ENCODE assay signal across 17 cellular contexts in the genomic region with DNA sequence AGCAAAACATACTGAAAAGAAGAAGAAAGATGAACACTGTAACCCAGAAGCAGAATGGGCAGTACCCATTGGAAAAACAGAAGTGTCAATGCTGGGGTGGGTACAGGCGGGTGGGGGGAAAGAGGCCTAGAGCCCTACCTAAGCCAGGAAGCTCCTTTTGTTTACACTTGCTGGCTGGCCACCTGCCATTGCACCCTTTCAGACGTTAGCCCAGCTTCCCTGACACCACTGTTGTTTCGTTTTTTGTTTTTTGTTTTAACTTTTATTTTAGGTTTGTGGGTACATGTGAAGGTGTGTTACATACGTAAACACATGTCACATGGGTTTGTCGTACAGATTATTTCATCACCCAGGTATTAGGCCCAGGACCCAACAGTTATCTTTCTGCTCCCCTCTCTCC. TPM values are rescaled to one million over a fixed set of nuclear protein-coding genes. Genes with fewer than 3 reads are reported as not detected.
DNase-seq lines count a peak whose midpoint lies in the region; ATAC-seq, FAIRE-seq and TF ChIP-seq lines count a peak whose summit lies in the region.
"Had no signal": no experiment of that assay in that cellular context is flagged by ENCODE, and none has a peak within 500 bp of the region (broad histone marks: within the 10 kb centered on the region; RNA-seq: fewer than 3 reads in every experiment).

No MANE protein-coding gene starts in this region.

- H3K27ac ChIP-seq in CD4-positive, CD25-positive, alpha-beta regulatory T cell (ENCODE audit: insufficient read depth, low read length, poor library complexity, severe bottlenecking) = peak overlapping the region; percentile 23
- H3K27ac ChIP-seq: cardiac muscle cell had no signal

- H3K4me3 Mint-ChIP-seq in CD4-positive, CD25-positive, alpha-beta regulatory T cell = no peak overlapping the region
- no peak overlapping the region for H3K4me3 Mint-ChIP-seq in glutamatergic neuron (ENCODE audit: unreplicated experiment)
- H3K4me3 Mint-ChIP-seq: activated naive CD8-positive, alpha-beta T cell treated with anti-CD3 and anti-CD28 coated beads, Interleukin-2, amount 10 ng/mL, durations not matched to agents 7 days and 5 days; HFFc6; naive thymus-derived CD8-positive, alpha-beta T cell had no signal

- no peaks in the 10 kb centered on the region for H3K36me3 ChIP-seq in CD4-positive, CD25-positive, alpha-beta regulatory T cell (ENCODE audit: control insufficient read depth, insufficient read depth, low read length)
- H3K36me3 ChIP-seq: cardiac muscle cell had no signal

- DNase-seq in CD4-positive, CD25-positive, alpha-beta regulatory T cell = peak in 2 of 3 donors; percentile 22 to 28
- DNase-seq in GM12892 (ENCODE audit: insufficient read length) (no peak), NCI-H748 (lab: John Stamatoyannopoulos, UW; ENCODE audit: unreplicated experiment) (peak; percentile 85), left lobe of liver (ENCODE audit: low spot score) (no peak), NCI-H1694 (lab: John Stamatoyannopoulos, UW) (no peak), glutamatergic neuron (no peak)
- DNase-seq: activated naive CD8-positive, alpha-beta T cell treated with anti-CD3 and anti-CD28 coated beads, Interleukin-2, amount 10 ng/mL, durations not matched to agents 7 days and 5 days; activated T-cell treated with anti-CD3 and anti-CD28 coated beads, Interleukin-2, amount 50 U/mL, for 1 hour; effector CD8-positive, alpha-beta T cell; HFFc6; naive thymus-derived CD8-positive, alpha-beta T cell; NCI-H187 treated with DMSO at 0.1 percent for 48 hours had no signal

- TF ChIP-seq POLR2A in GM12892 (IDR thresholded peaks at IDR 0.05; ENCODE audit: low read depth, low read length) = no peak

- H3K9me3 Mint-ChIP-seq in CD4-positive, CD25-positive, alpha-beta regulatory T cell = no peaks in the 10 kb centered on the region
- peaks cover 2% of the 10 kb centered on the region for H3K9me3 Mint-ChIP-seq in glutamatergic neuron (ENCODE audit: unreplicated experiment)
- H3K9me3 Mint-ChIP-seq: activated naive CD8-positive, alpha-beta T cell treated with anti-CD3 and anti-CD28 coated beads, Interleukin-2, amount 10 ng/mL, durations not matched to agents 7 days and 5 days; HFFc6; naive thymus-derived CD8-positive, alpha-beta T cell had no signal

- no peaks in the 10 kb centered on the region for H3K9me3 ChIP-seq in CD4-positive, CD25-positive, alpha-beta regulatory T cell (ENCODE audit: control insufficient read depth in 2 of 2, low read length in 2 of 2)

- H3K27ac Mint-ChIP-seq in CD4-positive, CD25-positive, alpha-beta regulatory T cell = peak overlapping the region in 1 of 3 donors; percentile 61
- H3K27ac Mint-ChIP-seq in glutamatergic neuron (ENCODE audit: unreplicated experiment) = no peak overlapping the region
- H3K27ac Mint-ChIP-seq: activated naive CD8-positive, alpha-beta T cell treated with anti-CD3 and anti-CD28 coated beads, Interleukin-2, amount 10 ng/mL, durations not matched to agents 7 days and 5 days; HFFc6; naive thymus-derived CD8-positive, alpha-beta T cell had no signal

- peak; percentile 15 to 40 for ATAC-seq in CD4-positive, CD25-positive, alpha-beta regulatory T cell (ENCODE audit: low read depth in 2 of 2)
- ATAC-seq in left lobe of liver (peak; percentile 51), HG03354 (IDR thresholded peaks at IDR 0.05; ENCODE audit: poor library complexity, severe bottlenecking, unreplicated experiment) (no peak), GM21447 (IDR thresholded peaks at IDR 0.05; ENCODE audit: unreplicated experiment) (no peak)
- ATAC-seq: naive thymus-derived CD8-positive, alpha-beta T cell had no signal

- peak; percentile 27 for FAIRE-seq in GM12892 (lab: Jason Lieb, UNC)
- FAIRE-seq: D721Med, GM19239 had no signal

- H3K4me1 Mint-ChIP-seq in CD4-positive, CD25-positive, alpha-beta regulatory T cell = peaks cover 0 to 2% (median 0%) of the 10 kb centered on the region in 4 donors
- no peaks in the 10 kb centered on the region for H3K4me1 Mint-ChIP-seq in glutamatergic neuron (ENCODE audit: low read depth, unreplicated experiment)
- H3K4me1 Mint-ChIP-seq: naive thymus-derived CD8-positive, alpha-beta T cell had no signal

- no peaks in the 10 kb centered on the region for H3K36me3 Mint-ChIP-seq in CD4-positive, CD25-positive, alpha-beta regulatory T cell
- no peaks in the 10 kb centered on the region for H3K36me3 Mint-ChIP-seq in glutamatergic neuron (ENCODE audit: unreplicated experiment)
- H3K36me3 Mint-ChIP-seq: activated naive CD8-positive, alpha-beta T cell treated with anti-CD3 and anti-CD28 coated beads, Interleukin-2, amount 10 ng/mL, durations not matched to agents 7 days and 5 days; naive thymus-derived CD8-positive, alpha-beta T cell had no signal

- TF ChIP-seq CTCF in glutamatergic neuron (IDR thresholded peaks at IDR 0.05; ENCODE audit: partially characterized antibody, unreplicated experiment) = no peak

- no peaks in the 10 kb centered on the region for H3K27me3 Mint-ChIP-seq in CD4-positive, CD25-positive, alpha-beta regulatory T cell
- no peaks in the 10 kb centered on the region for H3K27me3 Mint-ChIP-seq in glutamatergic neuron (ENCODE audit: unreplicated experiment)
- H3K27me3 Mint-ChIP-seq: naive thymus-derived CD8-positive, alpha-beta T cell had no signal

- H3K27me3 ChIP-seq in CD4-positive, CD25-positive, alpha-beta regulatory T cell (ENCODE audit: control insufficient read depth, insufficient read depth, low read length) = no peaks in the 10 kb centered on the region
- H3K27me3 ChIP-seq: cardiac muscle cell had no signal

- no peaks in the 10 kb centered on the region for H3K4me1 ChIP-seq in CD4-positive, CD25-positive, alpha-beta regulatory T cell (ENCODE audit: control insufficient read depth, insufficient read depth, low read length, poor library complexity, severe bottlenecking)

- H3K4me3 ChIP-seq in CD4-positive, CD25-positive, alpha-beta regulatory T cell (ENCODE audit: low read depth, low read length) = no peak overlapping the region
- H3K4me3 ChIP-seq: cardiac muscle cell had no signal

RNA-seq across cellular contexts. Expression of a gene that starts 55.4 kb away (rescaled TPM):
- total RNA-seq in CD4-positive, CD25-positive, alpha-beta regulatory T cell = 1.8 TPM
- polyA plus RNA-seq in CD4-positive, CD25-positive, alpha-beta regulatory T cell = 1 to 10 TPM in 1 of 4 donors, under 1 TPM in 3; 0.48 to 1.1 (median 0.61) TPM
- polyA plus RNA-seq in GM12892 (2012; ENCODE audit: missing spikeins) = 4.4 TPM
- 25.8 TPM for total RNA-seq in left lobe of liver
- total RNA-seq in glutamatergic neuron (ENCODE audit: unreplicated experiment) = 5.7 TPM
- polyA plus RNA-seq: naive thymus-derived CD8-positive, alpha-beta T cell had no signal

Comparison
In these comparisons a context has a peak if more than half of its experiments do, and no peak if none do; other contexts are left out.
1. ATAC-seq: peak in CD4-positive, CD25-positive, alpha-beta regulatory T cell (2 of 2) and left lobe of liver (single experiment); none in HG03354 (single experiment) and GM21447 (single experiment).
2. DNase-seq: peak in CD4-positive, CD25-positive, alpha-beta regulatory T cell (2 of 3) and NCI-H748 (single experiment); none in GM12892 (single experiment), left lobe of liver (single experiment), NCI-H1694 (single experiment) and glutamatergic neuron (single experiment).